In genomic region chr7:157475601-157476000, GRCh38 we compare ENCODE assay signal across 22 cellular contexts.
"Had no signal": no experiment of that assay in that cellular context is flagged by ENCODE, and none has a peak within 500 bp of the region (broad histone marks: within the 10 kb centered on the region; RNA-seq: fewer than 3 reads in every experiment).

No MANE protein-coding gene starts in this region.

- H3K36me3 ChIP-seq: heart right ventricle, SJSA1, suprapubic skin, tibial nerve had no signal

- H3K4me3 ChIP-seq: heart right ventricle, SJSA1, suprapubic skin, tibial nerve had no signal

- H3K27me3 Mint-ChIP-seq: activated CD4-positive, alpha-beta T cell treated with anti-CD3 and anti-CD28 coated beads, Interleukin-2, amount 10 ng/mL, durations not matched to agents 24 days and 14 days; activated T-helper 17 cell treated with anti-CD3 and anti-CD28 coated beads, Interleukin-2, amount 50 U/mL, for 72 hours had no signal

- H3K4me3 Mint-ChIP-seq: activated CD4-positive, alpha-beta T cell treated with anti-CD3 and anti-CD28 coated beads, Interleukin-2, amount 10 ng/mL, durations not matched to agents 24 days and 14 days; activated T-helper 17 cell treated with anti-CD3 and anti-CD28 coated beads, Interleukin-2, amount 50 U/mL, for 72 hours; dendritic cell treated with granulocyte-macrophage colony-stimulating factor and Interleukin-4, amounts not matched to agents 40 ng/mL and 50 ng/mL, for 4 days; nephron progenitor cell; stimulated activated effector memory CD8-positive, alpha-beta T cell treated with anti-CD3 and anti-CD28 coated beads, Interleukin-12 subunit alpha, Interleukin-12 subunit beta, amount 100 ng/mL, for 72 hours; stimulated activated naive CD8-positive, alpha-beta T cell treated with anti-CD3 and anti-CD28 coated beads, Interleukin-15, amount 100 ng/mL, for 72 hours; T-helper 1 cell treated with Interleukin-12 subunit alpha and Interleukin-12 subunit beta and Interleukin-4 antibody, amounts not matched to agents 30 μg/mL and 1 μg/mL, for 36 hours had no signal

- H3K36me3 Mint-ChIP-seq: stimulated activated effector memory CD8-positive, alpha-beta T cell treated with anti-CD3 and anti-CD28 coated beads, Interleukin-12 subunit alpha, Interleukin-12 subunit beta, amount 100 ng/mL, for 72 hours had no signal

- DNase-seq: activated CD4-positive, alpha-beta T cell treated with anti-CD3 and anti-CD28 coated beads, Interleukin-2, amount 10 ng/mL, durations not matched to agents 24 days and 14 days; activated CD4-positive, CD25-positive, alpha-beta regulatory T cell; activated naive CD4-positive, alpha-beta T cell treated with Interleukin-2 at 50 U/mL for 16 hours; amygdala; effector CD8-positive, alpha-beta T cell; erythroblast; foreskin fibroblast; heart right ventricle; islet precursor cell; left cardiac atrium; mesenchymal stem cell; nephron progenitor cell; nucleus accumbens; retina; stimulated activated naive CD8-positive, alpha-beta T cell treated with anti-CD3 and anti-CD28 coated beads, Interleukin-15, amount 100 ng/mL, for 72 hours had no signal

- ATAC-seq: activated T-helper 17 cell treated with anti-CD3 and anti-CD28 coated beads, Interleukin-2, amount 50 U/mL, for 72 hours; heart right ventricle; left cardiac atrium; stimulated activated effector memory CD8-positive, alpha-beta T cell treated with anti-CD3 and anti-CD28 coated beads, Interleukin-12 subunit alpha, Interleukin-12 subunit beta, amount 100 ng/mL, for 72 hours had no signal

- H3K27ac ChIP-seq: heart right ventricle, SJSA1, suprapubic skin, tibial nerve had no signal

- H3K27me3 ChIP-seq: SJSA1, suprapubic skin, tibial nerve had no signal

- H3K4me1 ChIP-seq: heart right ventricle, SJSA1, suprapubic skin, tibial nerve had no signal

- H3K27ac Mint-ChIP-seq: activated T-helper 17 cell treated with anti-CD3 and anti-CD28 coated beads, Interleukin-2, amount 50 U/mL, for 72 hours; dendritic cell treated with granulocyte-macrophage colony-stimulating factor and Interleukin-4, amounts not matched to agents 40 ng/mL and 50 ng/mL, for 4 days; nephron progenitor cell; stimulated activated naive CD8-positive, alpha-beta T cell treated with anti-CD3 and anti-CD28 coated beads, Interleukin-15, amount 100 ng/mL, for 72 hours had no signal
